9 cellular contexts compared by ENCODE assay signal in genomic region chr10:49114718-49115014, GRCh38. TPM values are rescaled to one million over a fixed set of nuclear protein-coding genes. Genes with fewer than 3 reads are reported as not detected.
DNase-seq lines count a peak whose midpoint lies in the region; ATAC-seq and TF ChIP-seq lines count a peak whose summit lies in the region.
"Had no signal": no experiment of that assay in that cellular context is flagged by ENCODE, and none has a peak within 500 bp of the region (broad histone marks: within the 10 kb centered on the region; RNA-seq: fewer than 3 reads in every experiment).

No MANE protein-coding gene starts in this region.

- H3K36me3 Mint-ChIP-seq in activated CD4-positive, alpha-beta T cell treated with anti-CD3 and anti-CD28 coated beads, Interleukin-2, amount 10 ng/mL, durations not matched to agents 7 days and 5 days (ENCODE audit: low read depth) = no peaks in the 10 kb centered on the region

- TF ChIP-seq POLR2A in tibial nerve (IDR thresholded peaks at IDR 0.05) (no peak), erythroblast (IDR thresholded peaks at IDR 0.05; ENCODE audit: low read length) (no peak)

- no peaks in the 10 kb centered on the region for H3K9me3 Mint-ChIP-seq in activated CD4-positive, alpha-beta T cell treated with anti-CD3 and anti-CD28 coated beads, Interleukin-2, amount 10 ng/mL, durations not matched to agents 7 days and 5 days

- peak overlapping the region; percentile 7 for H3K4me3 ChIP-seq in endocrine pancreas (ENCODE audit: control insufficient read depth, insufficient read depth, low read length)
- peak overlapping the region; percentile 43 to 68 for H3K4me3 ChIP-seq in mucosa of rectum (ENCODE audit: low read length in 2 of 2)
- H3K4me3 ChIP-seq in tibial nerve = peak overlapping the region; percentile 41 to 68 (median 50)
- H3K4me3 ChIP-seq: SK-N-MC had no signal

- ATAC-seq in HG03097 (IDR thresholded peaks at IDR 0.05; ENCODE audit: low FRiP score, unreplicated experiment) (no peak), GM18520 (IDR thresholded peaks at IDR 0.05; ENCODE audit: unreplicated experiment) (no peak)

- peaks cover 38% of the 10 kb centered on the region for H3K27me3 Mint-ChIP-seq in activated CD4-positive, alpha-beta T cell treated with anti-CD3 and anti-CD28 coated beads, Interleukin-2, amount 10 ng/mL, durations not matched to agents 7 days and 5 days

- WGBS in tibial nerve, 2 donors = 19 to 22% methylated on average over 9 of the region's 9 CpGs

- H3K4me1 ChIP-seq in endocrine pancreas (ENCODE audit: control insufficient read depth, insufficient read depth, low read length) (no peaks in the 10 kb centered on the region), mucosa of rectum (ENCODE audit: control insufficient read depth in 2 of 2, insufficient read depth in 2 of 2, low read length in 2 of 2) (peaks cover 0 to 3% of the 10 kb centered on the region in 2 donors), tibial nerve (peaks cover 0 to 54% (median 6%) of the 10 kb centered on the region in 4 donors)

- H3K9me3 ChIP-seq in endocrine pancreas (ENCODE audit: control insufficient read depth, low read length) = no peaks in the 10 kb centered on the region
- H3K9me3 ChIP-seq in mucosa of rectum (ENCODE audit: control insufficient read depth in 2 of 2, low read length in 2 of 2) = no peaks in the 10 kb centered on the region
- no peaks in the 10 kb centered on the region for H3K9me3 ChIP-seq in tibial nerve

- no peak overlapping the region for H3K27ac Mint-ChIP-seq in activated CD4-positive, alpha-beta T cell treated with anti-CD3 and anti-CD28 coated beads, Interleukin-2, amount 10 ng/mL, durations not matched to agents 7 days and 5 days

- POLR2A ChIA-PET in activated CD4-positive, alpha-beta T cell treated with anti-CD3 and anti-CD28 coated beads, Interleukin-2, amount 10 ng/mL, durations not matched to agents 7 days and 5 days (lab: Charles Lee) = no interaction called here

- no peak for DNase-seq in activated CD4-positive, alpha-beta T cell treated with anti-CD3 and anti-CD28 coated beads, Interleukin-2, amount 10 ng/mL, durations not matched to agents 7 days and 5 days
- no peak for DNase-seq in activated CD4-positive, alpha-beta T cell treated with anti-CD3 and anti-CD28 coated beads for 1 hour
- DNase-seq in tibial nerve (ENCODE audit: low spot score in 2 of 2) = no peak
- DNase-seq in erythroblast (lab: John Stamatoyannopoulos, UW) = no peak

- CTCF ChIA-PET in activated CD4-positive, alpha-beta T cell treated with anti-CD3 and anti-CD28 coated beads, Interleukin-2, amount 10 ng/mL, durations not matched to agents 7 days and 5 days (lab: Charles Lee) = interaction anchor here (1.4 kb wide), 1 partner anchor 32 kb away, joined by 3 read pairs; no protein-coding TSS in a partner anchor

- H3K9ac ChIP-seq in endocrine pancreas (ENCODE audit: control insufficient read depth, insufficient read depth, low read length) (no peak overlapping the region), mucosa of rectum (ENCODE audit: low read depth in 1 of 2, low read length in 2 of 2) (peak overlapping the region; percentile 52 to 61)

- H3K36me3 ChIP-seq in endocrine pancreas (ENCODE audit: control insufficient read depth, insufficient read depth, low read length) (no peaks in the 10 kb centered on the region), mucosa of rectum (ENCODE audit: control insufficient read depth in 2 of 2, insufficient read depth in 2 of 2, low read length in 2 of 2) (no peaks in the 10 kb centered on the region), tibial nerve (no peaks in the 10 kb centered on the region)

- no peaks in the 10 kb centered on the region for H3K27me3 ChIP-seq in endocrine pancreas (ENCODE audit: control insufficient read depth, insufficient read depth, low read length)
- peaks cover 4 to 7% of the 10 kb centered on the region in 2 donors for H3K27me3 ChIP-seq in mucosa of rectum (ENCODE audit: control insufficient read depth in 2 of 2, insufficient read depth in 2 of 2, low read length in 2 of 2)
- H3K27me3 ChIP-seq in tibial nerve = no peaks in the 10 kb centered on the region

- H3K4me3 Mint-ChIP-seq in activated CD4-positive, alpha-beta T cell treated with anti-CD3 and anti-CD28 coated beads, Interleukin-2, amount 10 ng/mL, durations not matched to agents 7 days and 5 days = peak overlapping the region; percentile 27

- peaks cover 7% of the 10 kb centered on the region for H3K4me1 Mint-ChIP-seq in activated CD4-positive, alpha-beta T cell treated with anti-CD3 and anti-CD28 coated beads, Interleukin-2, amount 10 ng/mL, durations not matched to agents 7 days and 5 days

- TF ChIP-seq EP300 in tibial nerve (IDR thresholded peaks at IDR 0.05) = no peak

- no peak for TF ChIP-seq CTCF in tibial nerve (IDR thresholded peaks at IDR 0.05)

- peak overlapping the region; percentile 28 to 29 for H3K27ac ChIP-seq in mucosa of rectum (ENCODE audit: low read depth in 2 of 2, low read length in 2 of 2)
- peak overlapping the region; percentile 71 to 85 (median 79) for H3K27ac ChIP-seq in tibial nerve
- H3K27ac ChIP-seq: SK-N-MC had no signal

RNA-seq across cellular contexts. Expression of gene VSTM4, which starts 0.7 kb away (rescaled TPM):
- under 1 TPM; 0.12 to 0.15 TPM for total RNA-seq in activated CD4-positive, alpha-beta T cell treated with anti-CD3 and anti-CD28 coated beads, Interleukin-2, amount 10 ng/mL, durations not matched to agents 7 days and 5 days
- total RNA-seq in tibial nerve = 10 to 100 TPM in 3 of 4 donors, 1 to 10 TPM in 1; 9.8 to 18.2 (median 12.8) TPM

RNA-seq across cellular contexts. Expression of gene FAM170B, which starts 19.2 kb away (rescaled TPM):
- not detected for total RNA-seq in activated CD4-positive, alpha-beta T cell treated with anti-CD3 and anti-CD28 coated beads, Interleukin-2, amount 10 ng/mL, durations not matched to agents 7 days and 5 days
- under 1 TPM in 1 of 4 donors, not detected in 3; 0.63 TPM for total RNA-seq in tibial nerve

Comparison
In these comparisons a context has a peak if more than half of its experiments do, and no peak if none do; other contexts are left out.
1. RNA of gene VSTM4, which starts 0.7 kb away (total RNA-seq): 9.8 to 18.2 TPM in tibial nerve; 0.12 to 0.15 TPM in activated CD4-positive, alpha-beta T cell treated with anti-CD3 and anti-CD28 coated beads, Interleukin-2, amount 10 ng/mL, durations not matched to agents 7 days and 5 days; every median in the first group is over 4 times any median in the second.
2. Peak in every context shown above with its lines, with median percentiles within 50 percentile points of each other: H3K4me3 ChIP-seq.